In the genomic region with DNA sequence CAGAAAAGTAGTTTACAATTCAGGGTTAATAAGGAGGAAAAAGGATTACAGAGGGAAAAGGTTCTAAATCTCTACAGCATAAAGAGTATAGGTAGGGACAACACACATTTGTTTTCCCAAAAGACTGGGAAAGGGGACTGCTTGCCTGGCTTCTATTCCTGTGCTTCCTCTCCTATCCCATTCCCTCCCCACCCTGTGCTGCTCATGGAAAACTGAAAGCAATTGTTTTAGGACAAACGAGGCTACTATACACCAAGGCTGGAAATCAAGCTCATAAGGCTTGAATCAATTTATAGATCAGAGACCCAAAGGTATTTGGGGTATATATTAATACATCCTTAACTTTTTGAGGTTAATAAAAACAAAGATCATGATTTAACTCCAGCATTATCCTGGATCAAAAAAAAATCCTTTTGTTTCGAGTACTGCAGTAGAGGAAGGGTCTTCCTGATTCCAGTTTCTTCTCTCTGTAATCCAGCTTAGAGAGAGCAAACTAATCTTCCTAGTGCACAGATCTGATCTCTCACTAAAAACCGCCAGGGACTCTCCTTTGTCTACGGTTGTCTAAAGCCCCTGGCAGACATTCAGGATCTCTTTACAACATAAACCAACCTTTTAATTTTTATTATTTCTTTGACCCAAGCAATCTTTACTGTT, we compare ENCODE assay signal across 17 cellular contexts. TPM values are rescaled to one million over a fixed set of nuclear protein-coding genes. Genes with fewer than 3 reads are reported as not detected.
DNase-seq lines count a peak whose midpoint lies in the region; ATAC-seq and TF ChIP-seq lines count a peak whose summit lies in the region.
"Had no signal": no experiment of that assay in that cellular context is flagged by ENCODE, and none has a peak within 500 bp of the region (broad histone marks: within the 10 kb centered on the region; RNA-seq: fewer than 3 reads in every experiment).

No MANE protein-coding gene starts in this region.

- TF ChIP-seq CTCF in HFFc6 (IDR thresholded peaks at IDR 0.05): no peak

- no peak for ATAC-seq in HG03280 (IDR thresholded peaks at IDR 0.05; ENCODE audit: unreplicated experiment)

- peak overlapping the region; percentile 29 for H3K27ac ChIP-seq in caudate nucleus (ENCODE audit: low read depth, low read length)

- no peaks in the 10 kb centered on the region for H3K4me1 Mint-ChIP-seq in HFFc6 (ENCODE audit: low read depth)

- no peak overlapping the region for H3K4me3 Mint-ChIP-seq in HFFc6

- H3K27me3 Mint-ChIP-seq in HFFc6 (ENCODE audit: insufficient read depth): no peaks in the 10 kb centered on the region; the same call in 1 of the 2 replicates

- peaks cover 23% of the 10 kb centered on the region for H3K36me3 Mint-ChIP-seq in HFFc6 (ENCODE audit: low read depth)

- no peak overlapping the region for H3K27ac Mint-ChIP-seq in HFFc6

- DNase-seq in NCI-H82 treated with DMSO at 0.1 percent for 48 hours (lab: John Stamatoyannopoulos, UW; ENCODE audit: unreplicated experiment): peak; percentile 85
- DNase-seq in caudate nucleus (lab: John Stamatoyannopoulos, UW): no peak
- DNase-seq in medulla oblongata (ENCODE audit: extremely low spot score): peak; percentile 79
- DNase-seq in superior temporal gyrus (ENCODE audit: extremely low spot score): peak; percentile 65
- no peak for DNase-seq in HFFc6
- DNase-seq in NCI-H345 (lab: John Stamatoyannopoulos, UW): no peak
- DNase-seq: ACHN, COR-L47, MG63, NCI-H1105, NCI-H1694 treated with DMSO at 0.1 percent for 48 hours, NCI-H2107, NCI-H446, NCI-H69, RPMI8226, SIG-M5 had no signal

- no peaks in the 10 kb centered on the region for H3K9me3 Mint-ChIP-seq in HFFc6

RNA-seq across cellular contexts. Expression of a gene that starts 37.3 kb away (rescaled TPM):
- total RNA-seq in HFFc6 (2021; fragmentation: NEBNext Ultra II Directional; extraction: Animal tissue kit (Norgen Biotek cat#: 25700)): not detected

Comparison
In these comparisons a context has a peak if more than half of its experiments do, and no peak if none do; other contexts are left out.
1. DNase-seq: peak in NCI-H82 treated with DMSO at 0.1 percent for 48 hours (single experiment), medulla oblongata (single experiment) and superior temporal gyrus (single experiment); none in caudate nucleus (0 of 61), HFFc6 (single experiment) and NCI-H345 (single experiment).